In genomic region chr20:37319120-37319717, GRCh38 we compare ENCODE assay signal across 13 cellular contexts. TPM values are rescaled to one million over a fixed set of nuclear protein-coding genes. Genes with fewer than 3 reads are reported as not detected.
DNase-seq lines count a peak whose midpoint lies in the region; ATAC-seq, FAIRE-seq and TF ChIP-seq lines count a peak whose summit lies in the region.
"Had no signal": no experiment of that assay in that cellular context is flagged by ENCODE, and none has a peak within 500 bp of the region (broad histone marks: within the 10 kb centered on the region; RNA-seq: fewer than 3 reads in every experiment).

No MANE protein-coding gene starts in this region.

- peaks cover 5% of the 10 kb centered on the region for H3K36me3 Mint-ChIP-seq in neural crest cell (ENCODE audit: low read depth)

- no peak overlapping the region for H3K27ac ChIP-seq in testis
- H3K27ac ChIP-seq: ascending aorta, psoas muscle, suprapubic skin had no signal

- WGBS in testis, 2 donors, result 78 to 79% methylated on average over 11 of the region's 11 CpGs

- peaks cover 27% of the 10 kb centered on the region for H3K4me1 ChIP-seq in testis

- DNase-seq in ELF-1 (ENCODE audit: low read depth, low spot score) (peak; percentile 87), OCI-M1 (lab: John Stamatoyannopoulos, UW) (peak; percentile 10), epithelial cell of esophagus (ENCODE audit: low read depth) (peak; percentile 25), neural crest cell (ENCODE audit: low read depth, low spot score) (no peak), testis (no peak), RCC 7860 (ENCODE audit: low spot score) (no peak), NOMO-1 treated with DMSO at 0.1 percent for 48 hours (lab: John Stamatoyannopoulos, UW; ENCODE audit: unreplicated experiment) (no peak)
- DNase-seq: NCI-H69, psoas muscle, T-helper 1 cell had no signal

- no peaks in the 10 kb centered on the region for H3K36me3 ChIP-seq in testis (ENCODE audit: low read depth, missing control alignments)

- FAIRE-seq in RCC 7860 (lab: Jason Lieb, UNC), result no peak

- no peaks in the 10 kb centered on the region for H3K9me3 Mint-ChIP-seq in neural crest cell

- ATAC-seq in HG02642 (IDR thresholded peaks at IDR 0.05; ENCODE audit: poor library complexity, unreplicated experiment), result no peak
- ATAC-seq: psoas muscle had no signal

- no peak for TF ChIP-seq CTCF in epithelial cell of esophagus (IDR thresholded peaks at IDR 0.05; ENCODE audit: insufficient read depth, low read depth, low read length, missing control alignments)
- no peak for TF ChIP-seq CTCF in neural crest cell (conservative IDR thresholded peaks at IDR 0.05)
- TF ChIP-seq CTCF in testis (IDR thresholded peaks at IDR 0.05), result no peak

- H3K4me3 ChIP-seq in epithelial cell of esophagus (ENCODE audit: low read length) (no peak overlapping the region), testis (no peak overlapping the region)
- H3K4me3 ChIP-seq: ascending aorta, psoas muscle, suprapubic skin had no signal

- intact Hi-C loops in testis (cut with DNase I; ENCODE audit: low total_unique reads), result no loop called here

- no peaks in the 10 kb centered on the region for H3K9me3 ChIP-seq in testis
- H3K9me3 ChIP-seq: ascending aorta, psoas muscle, suprapubic skin had no signal

- peaks cover 33% of the 10 kb centered on the region for H3K4me1 Mint-ChIP-seq in neural crest cell

- TF ChIP-seq POLR2A in testis (IDR thresholded peaks at IDR 0.05), result no peak

- H3K27me3 ChIP-seq in testis, result no peaks in the 10 kb centered on the region
- H3K27me3 ChIP-seq: ascending aorta, suprapubic skin had no signal

- H3K27me3 Mint-ChIP-seq in neural crest cell (ENCODE audit: low read depth), result no peaks in the 10 kb centered on the region

- peak overlapping the region; percentile 3 for H3K27ac Mint-ChIP-seq in neural crest cell (ENCODE audit: unreplicated experiment)

- no peak overlapping the region for H3K4me3 Mint-ChIP-seq in neural crest cell

RNA-seq across cellular contexts. Expression of gene SRC, which starts 26.7 kb away (rescaled TPM):
- total RNA-seq in neural crest cell (58.6 and 60.4 TPM in 2 replicates), testis (100 to 1,000 TPM; 143 to 179 TPM)
- 90.3 TPM for polyA plus RNA-seq in testis (ENCODE audit: insufficient read depth, low read depth, low replicate concordance)

RNA-seq across cellular contexts. Expression of gene MANBAL, which starts 29.8 kb away (rescaled TPM):
- total RNA-seq in neural crest cell, result 44.8 and 50.8 TPM in 2 replicates
- 10 to 100 TPM; 42.4 to 68.4 TPM for total RNA-seq in testis
- 92.4 TPM for polyA plus RNA-seq in testis (ENCODE audit: insufficient read depth, low read depth, low replicate concordance)

RNA-seq across cellular contexts. Expression of gene GHRH, which starts 57.6 kb away (rescaled TPM):
- not detected in 2 replicates for total RNA-seq in neural crest cell
- total RNA-seq in testis, result not detected
- not detected for polyA plus RNA-seq in testis (ENCODE audit: insufficient read depth, low read depth, low replicate concordance)
- total RNA-seq: ascending aorta, psoas muscle, suprapubic skin had no signal
- polyA plus RNA-seq: psoas muscle had no signal

Comparison
In these comparisons a context has a peak if more than half of its experiments do, and no peak if none do; other contexts are left out.
1. DNase-seq: peak in ELF-1 (single experiment), OCI-M1 (single experiment) and epithelial cell of esophagus (single experiment); none in neural crest cell (single experiment), testis (single experiment), RCC 7860 (single experiment) and NOMO-1 treated with DMSO at 0.1 percent for 48 hours (single experiment).